In the genomic region with DNA sequence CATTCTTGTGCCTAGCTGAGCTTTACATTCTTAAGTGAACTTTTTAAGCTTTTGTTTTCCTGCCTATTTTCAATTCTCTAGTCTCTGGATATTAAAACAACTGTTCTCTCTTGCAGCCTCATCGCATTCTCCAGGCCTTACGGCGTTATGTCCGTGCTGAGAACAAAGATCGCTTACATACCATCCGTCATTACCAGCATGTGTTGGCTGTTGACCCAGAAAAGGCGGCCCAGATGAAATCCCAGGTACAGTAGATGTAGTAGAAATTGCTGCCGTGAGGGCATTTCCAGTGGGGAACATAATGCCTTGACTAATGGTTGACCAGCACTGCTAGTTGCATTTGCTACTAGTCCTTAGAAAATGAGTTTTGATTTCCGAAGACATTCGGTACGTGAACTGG, we compare ENCODE assay signal across 15 cellular contexts. TPM values are rescaled to one million over a fixed set of nuclear protein-coding genes. Genes with fewer than 3 reads are reported as not detected.
DNase-seq lines count a peak whose midpoint lies in the region; ATAC-seq and TF ChIP-seq lines count a peak whose summit lies in the region.
"Had no signal": no experiment of that assay in that cellular context is flagged by ENCODE, and none has a peak within 500 bp of the region (broad histone marks: within the 10 kb centered on the region; RNA-seq: fewer than 3 reads in every experiment).

No MANE protein-coding gene starts in this region.

- H3K27me3 ChIP-seq in esophagus muscularis mucosa (no peaks in the 10 kb centered on the region), rectal smooth muscle tissue (ENCODE audit: control insufficient read depth, insufficient read depth, low read length) (no peaks in the 10 kb centered on the region), heart left ventricle (no peaks in the 10 kb centered on the region)

- no peak for TF ChIP-seq POLR2A in esophagus muscularis mucosa (IDR thresholded peaks at IDR 0.05; ENCODE audit: low read depth)
- no peak for TF ChIP-seq POLR2A in heart left ventricle (IDR thresholded peaks at IDR 0.05)

- H3K36me3 ChIP-seq in esophagus muscularis mucosa (peaks cover 34 to 91% (median 71%) of the 10 kb centered on the region in 4 donors), rectal smooth muscle tissue (ENCODE audit: control insufficient read depth, insufficient read depth, low read length) (peaks cover 22% of the 10 kb centered on the region), heart left ventricle (peaks cover 2 to 96% (median 77%) of the 10 kb centered on the region in 9 donors)

- H3K27ac Mint-ChIP-seq in CD14-positive monocyte: peak overlapping the region in 5 of 7 donors; percentile 3 to 83 (median 10)
- H3K27ac Mint-ChIP-seq: H9 had no signal

- H3K9ac ChIP-seq in rectal smooth muscle tissue (ENCODE audit: low read length): no peak overlapping the region

- in situ Hi-C loops in G401 (cut with HindIII; ENCODE audit: low sequenced_read_pairs): loop anchor here (25.0 kb wide), 1 partner anchor 193 kb away; no protein-coding TSS in a partner anchor

- ATAC-seq in heart left ventricle (no peak), GM19023 (IDR thresholded peaks at IDR 0.05; ENCODE audit: unreplicated experiment) (no peak)

- 56% methylated on average over 11 of the region's 11 CpGs for WGBS in esophagus muscularis mucosa
- 79 to 87% (median 83%) methylated on average over 11 of the region's 11 CpGs for WGBS in heart left ventricle, 4 donors

- H3K4me1 ChIP-seq in esophagus muscularis mucosa (peaks cover under 1 to 31% (median 21%) of the 10 kb centered on the region in 4 donors), rectal smooth muscle tissue (ENCODE audit: control insufficient read depth, insufficient read depth, low read length) (no peaks in the 10 kb centered on the region), heart left ventricle (peaks cover 0 to 23% (median under 1%) of the 10 kb centered on the region in 12 donors)

- H3K4me3 ChIP-seq in esophagus muscularis mucosa (no peak overlapping the region), rectal smooth muscle tissue (ENCODE audit: low read length) (no peak overlapping the region), heart left ventricle (no peak overlapping the region)

- H3K9me3 Mint-ChIP-seq in CD14-positive monocyte: no peaks in the 10 kb centered on the region
- H3K9me3 Mint-ChIP-seq: CD4-positive, alpha-beta memory T cell had no signal

- no peak for TF ChIP-seq EP300 in esophagus muscularis mucosa (IDR thresholded peaks at IDR 0.05)

- no peaks in the 10 kb centered on the region for H3K9me3 ChIP-seq in esophagus muscularis mucosa
- H3K9me3 ChIP-seq in heart left ventricle: no peaks in the 10 kb centered on the region

- intact Hi-C loops in CD14-positive monocyte (cut with micrococcal nuclease) (loop anchor here in 1 of 2 donors (5.0 kb wide), 1 partner anchor 128 kb away; the partner anchor contains the start of gene PRDM10), esophagus muscularis mucosa (cut with DNase I) (loop anchor here (5.0 kb wide), 1 partner anchor 138 kb away; no protein-coding TSS in a partner anchor), heart left ventricle (cut with DNase I) (loop anchor here in 9 of 10 donors (5.0 to 10.0 kb wide), 7 partner anchors 55 to 143 kb away; partner anchors contain the start of genes PRDM10 (in 6 of the 9) and APLP2 (in 3 of the 9))

- H3K4me1 Mint-ChIP-seq in CD14-positive monocyte: peaks cover 31% of the 10 kb centered on the region
- H3K4me1 Mint-ChIP-seq: H9 had no signal

- no peak for DNase-seq in CD14-positive monocyte (ENCODE audit: low spot score)
- DNase-seq in G401 (ENCODE audit: low spot score): peak; percentile 57
- no peak for DNase-seq in esophagus muscularis mucosa (ENCODE audit: extremely low spot score)
- no peak for DNase-seq in heart left ventricle
- no peak for DNase-seq in NOMO-1 (lab: John Stamatoyannopoulos, UW; ENCODE audit: unreplicated experiment in 2 of 2)
- DNase-seq: CD4-positive, alpha-beta memory T cell; DMS153; DND-41; GF-D8; GOT3; H9; IMR-90 had no signal

- TF ChIP-seq CTCF in CD14-positive monocyte (IDR thresholded peaks at IDR 0.05) (no peak), esophagus muscularis mucosa (IDR thresholded peaks at IDR 0.05) (no peak), heart left ventricle (IDR thresholded peaks at IDR 0.05) (no peak)

- H3K27me3 Mint-ChIP-seq in CD14-positive monocyte (ENCODE audit: low read depth in 3 of 3): no peaks in the 10 kb centered on the region
- H3K27me3 Mint-ChIP-seq: B cell; CD4-positive, alpha-beta memory T cell had no signal

- no peak overlapping the region for H3K4me3 Mint-ChIP-seq in CD14-positive monocyte
- H3K4me3 Mint-ChIP-seq: B cell; CD4-positive, alpha-beta memory T cell; H9 had no signal

- H3K27ac ChIP-seq in esophagus muscularis mucosa (replicated peaks in 1 of 4) (peak overlapping the region; percentile 36 to 73 (median 39)), rectal smooth muscle tissue (ENCODE audit: low read depth, low read length) (peak overlapping the region; percentile 13), heart left ventricle (no peak overlapping the region)

- peaks cover 89 to 98% of the 10 kb centered on the region in 2 donors for H3K36me3 Mint-ChIP-seq in CD14-positive monocyte

RNA-seq across cellular contexts. Expression of gene ST14, which starts 29.7 kb away (rescaled TPM):
- 10 to 100 TPM; 13.3 to 23.6 TPM for polyA plus RNA-seq in CD14-positive monocyte
- not detected in 2 replicates for total RNA-seq in G401 (2014; rRNA removed; shearing (Covaris generic))
- total RNA-seq in esophagus muscularis mucosa: 1 to 10 TPM; 1.2 to 3.4 (median 2.6) TPM
- total RNA-seq in heart left ventricle: 10 to 100 TPM in 1 of 9 donors, 1 to 10 TPM in 4, under 1 TPM in 4; 0.37 to 13.0 (median 1.3) TPM
- 1 to 10 TPM in 1 of 2 donors, under 1 TPM in 1; 0.61 to 1.4 TPM for polyA plus RNA-seq in heart left ventricle
- total RNA-seq: IMR-90 had no signal
- polyA plus RNA-seq: IMR-90 had no signal

Comparison
In these comparisons a context has a peak if more than half of its experiments do, and no peak if none do; other contexts are left out.
1. H3K27ac ChIP-seq: peak in esophagus muscularis mucosa (4 of 4) and rectal smooth muscle tissue (single experiment); none in heart left ventricle (0 of 12).